15 cellular contexts compared by ENCODE assay signal in genomic region chr14:22524105-22524783, GRCh38.
DNase-seq lines count a peak whose midpoint lies in the region; TF ChIP-seq lines count a peak whose summit lies in the region.
"Had no signal": no experiment of that assay in that cellular context is flagged by ENCODE, and none has a peak within 500 bp of the region (broad histone marks: within the 10 kb centered on the region; RNA-seq: fewer than 3 reads in every experiment).

No MANE protein-coding gene starts in this region.

- DNase-seq in activated CD4-positive, alpha-beta T cell treated with anti-CD3 and anti-CD28 coated beads, Interleukin-2, amount 10 ng/mL, durations not matched to agents 24 days and 14 days = peak; percentile 75
- DNase-seq in activated CD4-positive, alpha-beta T cell treated with anti-CD3 and anti-CD28 coated beads for 1 hour = no peak
- no peak for DNase-seq in activated naive CD8-positive, alpha-beta T cell treated with anti-CD3 and anti-CD28 coated beads for 36 hours
- DNase-seq in spleen (no peak), AML-193 (lab: John Stamatoyannopoulos, UW) (no peak), inferior parietal cortex (ENCODE audit: extremely low spot score) (no peak), SK-N-DZ (ENCODE audit: low spot score) (no peak)
- DNase-seq: cortex of kidney; NCI-H1930; NCI-H524 treated with DMSO at 0.1 percent for 48 hours; stimulated activated CD4-positive, alpha-beta T cell treated with anti-CD3 and anti-CD28 coated beads, Interleukin-2, amount 100 ng/mL, for 24 hours; thyroid gland had no signal

- peak overlapping the region; percentile 93 for H3K27ac Mint-ChIP-seq in activated CD4-positive, alpha-beta T cell treated with anti-CD3 and anti-CD28 coated beads, Interleukin-2, amount 10 ng/mL, durations not matched to agents 24 days and 14 days
- H3K27ac Mint-ChIP-seq in IgD-negative memory B cell = peak overlapping the region; percentile 74 to 96 (median 82)
- H3K27ac Mint-ChIP-seq in activated naive CD8-positive, alpha-beta T cell treated with anti-CD3 and anti-CD28 coated beads for 36 hours = peak overlapping the region; percentile 97

- H3K4me1 Mint-ChIP-seq in activated CD4-positive, alpha-beta T cell treated with anti-CD3 and anti-CD28 coated beads, Interleukin-2, amount 10 ng/mL, durations not matched to agents 24 days and 14 days = peaks cover 89% of the 10 kb centered on the region
- H3K4me1 Mint-ChIP-seq in IgD-negative memory B cell = peaks cover 63 to 84% (median 81%) of the 10 kb centered on the region in 3 donors
- H3K4me1 Mint-ChIP-seq in activated naive CD8-positive, alpha-beta T cell treated with anti-CD3 and anti-CD28 coated beads for 36 hours = peaks cover 82% of the 10 kb centered on the region

- no peaks in the 10 kb centered on the region for H3K27me3 ChIP-seq in spleen (replicated peaks in 1 of 7)
- H3K27me3 ChIP-seq: right atrium auricular region, thyroid gland had no signal

- H3K27ac ChIP-seq in spleen = peak overlapping the region in 7 of 8 donors; percentile 12 to 90 (median 77)
- H3K27ac ChIP-seq: right atrium auricular region, thyroid gland, VCaP had no signal

- H3K4me1 ChIP-seq in spleen = peaks cover 22 to 86% (median 44%) of the 10 kb centered on the region in 6 donors

- no peaks in the 10 kb centered on the region for H3K9me3 ChIP-seq in spleen
- H3K9me3 ChIP-seq: right atrium auricular region, thyroid gland had no signal

- TF ChIP-seq POLR2A in spleen (IDR thresholded peaks at IDR 0.05) = no peak

- H3K9me3 Mint-ChIP-seq in activated CD4-positive, alpha-beta T cell treated with anti-CD3 and anti-CD28 coated beads, Interleukin-2, amount 10 ng/mL, durations not matched to agents 24 days and 14 days = no peaks in the 10 kb centered on the region
- H3K9me3 Mint-ChIP-seq in IgD-negative memory B cell = no peaks in the 10 kb centered on the region
- H3K9me3 Mint-ChIP-seq in activated naive CD8-positive, alpha-beta T cell treated with anti-CD3 and anti-CD28 coated beads for 36 hours = no peaks in the 10 kb centered on the region

- H3K36me3 Mint-ChIP-seq in activated CD4-positive, alpha-beta T cell treated with anti-CD3 and anti-CD28 coated beads, Interleukin-2, amount 10 ng/mL, durations not matched to agents 24 days and 14 days (ENCODE audit: low read depth) = peaks cover 96% of the 10 kb centered on the region
- H3K36me3 Mint-ChIP-seq in IgD-negative memory B cell = no peaks in the 10 kb centered on the region
- peaks cover 95% of the 10 kb centered on the region for H3K36me3 Mint-ChIP-seq in activated naive CD8-positive, alpha-beta T cell treated with anti-CD3 and anti-CD28 coated beads for 36 hours

- peak overlapping the region; percentile 83 for H3K4me3 Mint-ChIP-seq in activated CD4-positive, alpha-beta T cell treated with anti-CD3 and anti-CD28 coated beads, Interleukin-2, amount 10 ng/mL, durations not matched to agents 24 days and 14 days
- H3K4me3 Mint-ChIP-seq in IgD-negative memory B cell = peak overlapping the region; percentile 15 to 81 (median 28)
- peak overlapping the region; percentile 91 for H3K4me3 Mint-ChIP-seq in activated naive CD8-positive, alpha-beta T cell treated with anti-CD3 and anti-CD28 coated beads for 36 hours

- TF ChIP-seq CTCF in spleen (IDR thresholded peaks at IDR 0.05 in 8 of 11, conservative IDR thresholded peaks at IDR 0.05 in 3 of 11) = no peak

- 72 to 81% (median 81%) methylated on average over 11 of the region's 11 CpGs for WGBS in spleen, 5 donors

- H3K27me3 Mint-ChIP-seq in activated CD4-positive, alpha-beta T cell treated with anti-CD3 and anti-CD28 coated beads, Interleukin-2, amount 10 ng/mL, durations not matched to agents 24 days and 14 days = no peaks in the 10 kb centered on the region
- H3K27me3 Mint-ChIP-seq in IgD-negative memory B cell = peaks cover 1% of the 10 kb centered on the region
- H3K27me3 Mint-ChIP-seq in activated naive CD8-positive, alpha-beta T cell treated with anti-CD3 and anti-CD28 coated beads for 36 hours = no peaks in the 10 kb centered on the region

- H3K4me3 ChIP-seq in spleen = peak overlapping the region in 2 of 8 donors; percentile 9 to 15
- H3K4me3 ChIP-seq: right atrium auricular region, thyroid gland had no signal

- intact Hi-C loops in activated CD4-positive, alpha-beta T cell treated with anti-CD3 and anti-CD28 coated beads, Interleukin-2, amount 10 ng/mL, durations not matched to agents 24 days and 14 days (cut with micrococcal nuclease) = no loop called here
- intact Hi-C loops in spleen (cut with DNase I; ENCODE audit: low total_unique reads) = no loop called here

- H3K36me3 ChIP-seq in spleen = no peaks in the 10 kb centered on the region
- H3K36me3 ChIP-seq: right atrium auricular region, thyroid gland had no signal

Comparison
In these comparisons a context has a peak if more than half of its experiments do, and no peak if none do; other contexts are left out.
1. H3K4me3 Mint-ChIP-seq: peak in every context shown above with its lines; median percentile 91 in activated naive CD8-positive, alpha-beta T cell treated with anti-CD3 and anti-CD28 coated beads for 36 hours; 83 in activated CD4-positive, alpha-beta T cell treated with anti-CD3 and anti-CD28 coated beads, Interleukin-2, amount 10 ng/mL, durations not matched to agents 24 days and 14 days; 28 in IgD-negative memory B cell.